ENCODE assay signal across 1 cellular context in genomic region chr13:95656386-95657015, GRCh38.
TF ChIP-seq lines count a peak whose summit lies in the region.

No MANE protein-coding gene starts in this region.

TF ChIP-seq in IMR-90, 13 proteins besides CTCF, POLR2A, EP300 and RAD21:
- TF ChIP-seq CEBPB (IDR thresholded peaks at IDR 0.05; ENCODE audit: low read depth, low read length) = no peak
- TF ChIP-seq MXI1 (IDR thresholded peaks at IDR 0.05; ENCODE audit: borderline replicate concordance, low read depth, low read length) = no peak
- TF ChIP-seq RFX5 (IDR thresholded peaks at IDR 0.05; ENCODE audit: low read depth, low read length) = no peak
- TF ChIP-seq NFE2L2 (IDR thresholded peaks at IDR 0.05; ENCODE audit: low read depth, low read length) = no peak
- no peak for TF ChIP-seq RCOR1 (IDR thresholded peaks at IDR 0.05; ENCODE audit: insufficient replicate concordance, low read length)
- TF ChIP-seq MAFK (IDR thresholded peaks at IDR 0.05; ENCODE audit: low read depth, low read length) = no peak
- no peak for TF ChIP-seq ELK1 (IDR thresholded peaks at IDR 0.05; ENCODE audit: borderline replicate concordance, low read depth, low read length)
- no peak for TF ChIP-seq FOS (IDR thresholded peaks at IDR 0.05; ENCODE audit: low read depth, low read length)
- TF ChIP-seq CHD1 (IDR thresholded peaks at IDR 0.05; ENCODE audit: low read depth, low read length) = no peak
- TF ChIP-seq SMC3 (IDR thresholded peaks at IDR 0.05; ENCODE audit: low read depth, low read length) = no peak
- TF ChIP-seq, protein P1, sequence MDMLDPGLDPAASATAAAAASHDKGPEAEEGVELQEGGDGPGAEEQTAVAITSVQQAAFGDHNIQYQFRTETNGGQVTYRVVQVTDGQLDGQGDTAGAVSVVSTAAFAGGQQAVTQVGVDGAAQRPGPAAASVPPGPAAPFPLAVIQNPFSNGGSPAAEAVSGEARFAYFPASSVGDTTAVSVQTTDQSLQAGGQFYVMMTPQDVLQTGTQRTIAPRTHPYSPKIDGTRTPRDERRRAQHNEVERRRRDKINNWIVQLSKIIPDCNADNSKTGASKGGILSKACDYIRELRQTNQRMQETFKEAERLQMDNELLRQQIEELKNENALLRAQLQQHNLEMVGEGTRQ (IDR thresholded peaks at IDR 0.05; ENCODE audit: low read depth, low read length) = no peak
- TF ChIP-seq MAZ (IDR thresholded peaks at IDR 0.05; ENCODE audit: borderline replicate concordance, low read depth, low read length) = no peak
- no peak for TF ChIP-seq BHLHE40 (IDR thresholded peaks at IDR 0.05; ENCODE audit: low read depth, low read length)
